In genomic region chr2:71671203-71671602, GRCh38 we compare ENCODE assay signal across 23 cellular contexts.
"Had no signal": no experiment of that assay in that cellular context is flagged by ENCODE, and none has a peak within 500 bp of the region (broad histone marks: within the 10 kb centered on the region; RNA-seq: fewer than 3 reads in every experiment).

No MANE protein-coding gene starts in this region.

- H3K36me3 ChIP-seq: ascending aorta, suprapubic skin, transverse colon had no signal

- H3K27ac Mint-ChIP-seq: activated CD4-positive, alpha-beta memory T cell treated with anti-CD3 and anti-CD28 coated beads, Interleukin-2, amount 10 ng/mL, durations not matched to agents 7 days and 5 days; activated naive CD4-positive, alpha-beta T cell treated with anti-CD3 and anti-CD28 coated beads, Interleukin-2, amount 10 ng/mL, durations not matched to agents 7 days and 5 days; natural killer cell treated with Interleukin-12 subunit alpha and Interleukin-12 subunit beta and Interleukin-15 and Interleukin-18, amount 100 ng/mL, for 72 hours; progenitor cell of endocrine pancreas had no signal

- FAIRE-seq: endothelial cell of umbilical vein had no signal

- H3K4me1 Mint-ChIP-seq: activated CD4-positive, alpha-beta memory T cell treated with anti-CD3 and anti-CD28 coated beads, Interleukin-2, amount 10 ng/mL, durations not matched to agents 7 days and 5 days; activated naive CD4-positive, alpha-beta T cell treated with anti-CD3 and anti-CD28 coated beads, Interleukin-2, amount 10 ng/mL, durations not matched to agents 7 days and 5 days; stimulated activated naive CD8-positive, alpha-beta T cell treated with anti-CD3 and anti-CD28 coated beads, Interleukin-15, amount 100 ng/mL, for 72 hours had no signal

- ATAC-seq: activated T-cell treated with anti-CD3 and anti-CD28 coated beads, Interleukin-2, amount 50 U/mL, for 4 hours; gastroesophageal sphincter; left cardiac atrium; lower lobe of right lung; natural killer cell treated with Interleukin-12 subunit alpha and Interleukin-12 subunit beta and Interleukin-15 and Interleukin-18, amount 100 ng/mL, for 72 hours; stimulated activated naive CD8-positive, alpha-beta T cell treated with anti-CD3 and anti-CD28 coated beads, Interleukin-15, amount 100 ng/mL, for 72 hours had no signal

- H3K4me1 ChIP-seq: ascending aorta, esophagus muscularis mucosa, gastroesophageal sphincter, lower lobe of right lung, right atrium auricular region, suprapubic skin, transverse colon had no signal

- H3K9me3 ChIP-seq: ascending aorta, esophagus muscularis mucosa, gastroesophageal sphincter, heart left ventricle, lower lobe of right lung, right atrium auricular region, suprapubic skin, transverse colon had no signal

- H3K4me3 Mint-ChIP-seq: activated CD4-positive, alpha-beta memory T cell treated with anti-CD3 and anti-CD28 coated beads, Interleukin-2, amount 10 ng/mL, durations not matched to agents 7 days and 5 days; activated naive CD4-positive, alpha-beta T cell treated with anti-CD3 and anti-CD28 coated beads, Interleukin-2, amount 10 ng/mL, durations not matched to agents 7 days and 5 days; activated T-cell treated with anti-CD3 and anti-CD28 coated beads, Interleukin-2, amount 50 U/mL, for 4 hours; natural killer cell treated with Interleukin-12 subunit alpha and Interleukin-12 subunit beta and Interleukin-15 and Interleukin-18, amount 100 ng/mL, for 72 hours; stimulated activated naive CD8-positive, alpha-beta T cell treated with anti-CD3 and anti-CD28 coated beads, Interleukin-15, amount 100 ng/mL, for 72 hours had no signal

- H3K27me3 Mint-ChIP-seq: activated CD4-positive, alpha-beta memory T cell treated with anti-CD3 and anti-CD28 coated beads, Interleukin-2, amount 10 ng/mL, durations not matched to agents 7 days and 5 days; activated naive CD4-positive, alpha-beta T cell treated with anti-CD3 and anti-CD28 coated beads, Interleukin-2, amount 10 ng/mL, durations not matched to agents 7 days and 5 days; natural killer cell treated with Interleukin-12 subunit alpha and Interleukin-12 subunit beta and Interleukin-15 and Interleukin-18, amount 100 ng/mL, for 72 hours; stimulated activated naive CD8-positive, alpha-beta T cell treated with anti-CD3 and anti-CD28 coated beads, Interleukin-15, amount 100 ng/mL, for 72 hours had no signal

- H3K27ac ChIP-seq: ascending aorta, esophagus muscularis mucosa, gastroesophageal sphincter, heart left ventricle, lower lobe of right lung, right atrium auricular region, skin epidermis, suprapubic skin, transverse colon had no signal

- H3K9me3 Mint-ChIP-seq: activated CD4-positive, alpha-beta memory T cell treated with anti-CD3 and anti-CD28 coated beads, Interleukin-2, amount 10 ng/mL, durations not matched to agents 7 days and 5 days; activated naive CD4-positive, alpha-beta T cell treated with anti-CD3 and anti-CD28 coated beads, Interleukin-2, amount 10 ng/mL, durations not matched to agents 7 days and 5 days; activated T-cell treated with anti-CD3 and anti-CD28 coated beads, Interleukin-2, amount 50 U/mL, for 4 hours; natural killer cell treated with Interleukin-12 subunit alpha and Interleukin-12 subunit beta and Interleukin-15 and Interleukin-18, amount 100 ng/mL, for 72 hours; stimulated activated naive CD8-positive, alpha-beta T cell treated with anti-CD3 and anti-CD28 coated beads, Interleukin-15, amount 100 ng/mL, for 72 hours had no signal

- H3K4me3 ChIP-seq: ascending aorta, esophagus muscularis mucosa, gastroesophageal sphincter, heart left ventricle, lower lobe of right lung, right atrium auricular region, skin epidermis, suprapubic skin, transverse colon had no signal

- H3K27me3 ChIP-seq: ascending aorta, esophagus muscularis mucosa, gastroesophageal sphincter, heart left ventricle, right atrium auricular region, suprapubic skin, transverse colon had no signal

- DNase-seq: activated CD4-positive, alpha-beta memory T cell treated with anti-CD3 and anti-CD28 coated beads, Interleukin-2, amount 10 ng/mL, durations not matched to agents 7 days and 5 days; activated CD4-positive, alpha-beta T cell treated with anti-CD3 and anti-CD28 coated beads for 48 hours; activated CD4-positive, CD25-positive, alpha-beta regulatory T cell; activated naive CD4-positive, alpha-beta T cell treated with anti-CD3 and anti-CD28 coated beads, Interleukin-2, amount 10 ng/mL, durations not matched to agents 7 days and 5 days; activated T-cell treated with anti-CD3 and anti-CD28 coated beads, Interleukin-2, amount 50 U/mL, for 4 hours; effector CD4-positive, alpha-beta T cell; heart left ventricle; left cardiac atrium; lower lobe of right lung; nucleus accumbens; stimulated activated CD4-positive, alpha-beta T cell treated with anti-CD3 and anti-CD28 coated beads, Interleukin-15, amount 100 ng/mL, for 24 hours; stimulated activated CD4-positive, alpha-beta T cell treated with anti-CD3 and anti-CD28 coated beads, Interleukin-4, amount 100 ng/mL, for 1 hour; stimulated activated naive CD8-positive, alpha-beta T cell treated with anti-CD3 and anti-CD28 coated beads, Interleukin-15, amount 100 ng/mL, for 72 hours; transverse colon had no signal

- H3K36me3 Mint-ChIP-seq: activated naive CD4-positive, alpha-beta T cell treated with anti-CD3 and anti-CD28 coated beads, Interleukin-2, amount 10 ng/mL, durations not matched to agents 7 days and 5 days; natural killer cell treated with Interleukin-12 subunit alpha and Interleukin-12 subunit beta and Interleukin-15 and Interleukin-18, amount 100 ng/mL, for 72 hours had no signal
